In the genomic region with DNA sequence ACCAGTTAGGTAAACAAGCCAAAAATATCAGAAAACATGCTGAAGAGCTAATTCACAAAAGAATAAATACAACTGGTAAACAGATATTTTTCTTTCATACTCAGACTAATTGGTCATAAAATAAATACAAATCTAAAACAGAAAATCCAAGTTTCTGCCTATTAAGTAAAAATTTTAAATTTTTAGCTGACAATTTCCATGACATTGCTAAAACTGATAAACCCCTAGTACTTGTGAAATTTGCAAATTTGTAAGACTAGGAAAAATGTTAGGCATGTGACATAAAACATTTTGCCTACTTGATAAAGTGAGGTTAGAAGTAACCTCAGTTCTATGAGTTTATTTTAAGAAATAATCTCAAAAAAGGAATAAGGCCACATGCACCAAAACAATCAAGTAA, we compare ENCODE assay signal across 28 cellular contexts.
"Had no signal": no experiment of that assay in that cellular context is flagged by ENCODE, and none has a peak within 500 bp of the region (broad histone marks: within the 10 kb centered on the region; RNA-seq: fewer than 3 reads in every experiment).

No MANE protein-coding gene starts in this region.

- DNase-seq: colonic mucosa; cortex of kidney; dermis blood vessel endothelial cell; dorsolateral prefrontal cortex; effector CD4-positive, alpha-beta T cell; effector CD8-positive, alpha-beta T cell; effector memory CD4-positive, alpha-beta T cell; effector memory CD8-positive, alpha-beta T cell; erythroblast; esophagus squamous epithelium; foreskin fibroblast; foreskin keratinocyte; foreskin melanocyte; gastrocnemius medialis; glutamatergic neuron; head of caudate nucleus; heart left ventricle; heart right ventricle had no signal

- H3K27me3 Mint-ChIP-seq: dendritic cell treated with granulocyte-macrophage colony-stimulating factor and Interleukin-4, amounts not matched to agents 40 ng/mL and 50 ng/mL, for 4 days had no signal

- ATAC-seq: effector memory CD8-positive, alpha-beta T cell; esophagus mucosa; foreskin keratinocyte; gastrocnemius medialis; gastroesophageal sphincter; heart left ventricle; heart right ventricle had no signal

- H3K9me3 ChIP-seq: colonic mucosa, esophagus muscularis mucosa, esophagus squamous epithelium, gastrocnemius medialis, gastroesophageal sphincter, heart left ventricle had no signal

- H3K27ac ChIP-seq: colonic mucosa, coronary artery, dorsolateral prefrontal cortex, epithelial cell of prostate, esophagus muscularis mucosa, esophagus squamous epithelium, foreskin keratinocyte, gastrocnemius medialis, gastroesophageal sphincter, heart left ventricle, heart right ventricle had no signal

- H3K36me3 ChIP-seq: colonic mucosa, esophagus muscularis mucosa, esophagus squamous epithelium, gastrocnemius medialis, gastroesophageal sphincter, heart left ventricle, heart right ventricle had no signal

- H3K27me3 ChIP-seq: colonic mucosa, dorsolateral prefrontal cortex, esophagus muscularis mucosa, esophagus squamous epithelium, foreskin keratinocyte, gastrocnemius medialis, gastroesophageal sphincter, heart right ventricle had no signal

- FAIRE-seq: colon, endometrium, endothelial cell of umbilical vein, frontal cortex had no signal

- H3K4me3 ChIP-seq: colonic mucosa, coronary artery, dorsolateral prefrontal cortex, esophagus muscularis mucosa, esophagus squamous epithelium, gastrocnemius medialis, gastroesophageal sphincter, heart left ventricle, heart right ventricle had no signal

- H3K4me3 Mint-ChIP-seq: dendritic cell treated with granulocyte-macrophage colony-stimulating factor and Interleukin-4, amounts not matched to agents 40 ng/mL and 50 ng/mL, for 4 days; effector memory CD8-positive, alpha-beta T cell had no signal

- H3K4me1 ChIP-seq: colonic mucosa, esophagus muscularis mucosa, esophagus squamous epithelium, foreskin keratinocyte, gastrocnemius medialis, gastroesophageal sphincter, heart left ventricle, heart right ventricle had no signal

- H3K9me3 Mint-ChIP-seq: dendritic cell treated with granulocyte-macrophage colony-stimulating factor and Interleukin-4, amounts not matched to agents 40 ng/mL and 50 ng/mL, for 4 days; effector memory CD8-positive, alpha-beta T cell had no signal

- H3K27ac Mint-ChIP-seq: dendritic cell treated with granulocyte-macrophage colony-stimulating factor and Interleukin-4, amounts not matched to agents 40 ng/mL and 50 ng/mL, for 4 days; effector memory CD8-positive, alpha-beta T cell had no signal
